ENCODE assay signal across 26 cellular contexts in the genomic region with DNA sequence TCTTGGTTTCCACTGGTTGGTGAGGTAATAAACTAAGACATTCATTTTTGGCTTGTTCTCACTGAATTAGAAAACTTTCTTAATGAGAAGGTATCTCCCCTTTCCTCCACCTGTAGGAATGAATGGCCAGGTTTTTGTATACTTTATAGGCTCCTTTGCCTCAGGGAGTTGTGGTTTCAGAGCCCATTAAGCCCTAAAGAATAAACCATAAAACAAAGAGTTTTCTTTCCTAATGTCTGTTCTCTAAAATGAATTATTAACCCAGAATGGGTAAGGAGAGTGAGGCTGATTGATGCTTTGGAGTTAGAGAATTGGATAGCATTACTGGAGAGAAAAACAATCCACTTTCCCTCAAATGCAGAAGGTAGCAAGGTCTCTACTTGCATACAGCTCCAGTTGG.
"Had no signal": no experiment of that assay in that cellular context is flagged by ENCODE, and none has a peak within 500 bp of the region (broad histone marks: within the 10 kb centered on the region; RNA-seq: fewer than 3 reads in every experiment).

No MANE protein-coding gene starts in this region.

- H3K4me3 Mint-ChIP-seq: activated CD4-positive, alpha-beta T cell treated with anti-CD3 and anti-CD28 coated beads, Interleukin-2, amount 10 ng/mL, durations not matched to agents 24 days and 14 days; brain; dendritic cell treated with granulocyte-macrophage colony-stimulating factor and Interleukin-4, amounts not matched to agents 40 ng/mL and 50 ng/mL, for 4 days; stimulated activated naive B cell treated with anti-CD40 and anti-IgM and Interleukin-4, amounts not matched to agents 10 μg/mL and 1 μg/mL and 100 μg/mL, for 72 hours; T-cell; T-helper 2 cell treated with Interferon-gamma antibody and Interleukin-4, amounts not matched to agents 5 μg/mL and 100 μg/mL, for 36 hours; type B pancreatic cell had no signal

- H3K27me3 Mint-ChIP-seq: activated CD4-positive, alpha-beta T cell treated with anti-CD3 and anti-CD28 coated beads, Interleukin-2, amount 10 ng/mL, durations not matched to agents 24 days and 14 days; brain; dendritic cell treated with granulocyte-macrophage colony-stimulating factor and Interleukin-4, amounts not matched to agents 40 ng/mL and 50 ng/mL, for 4 days; stimulated activated naive B cell treated with anti-CD40 and anti-IgM and Interleukin-4, amounts not matched to agents 10 μg/mL and 1 μg/mL and 100 μg/mL, for 72 hours; T-cell; type B pancreatic cell had no signal

- H3K4me1 ChIP-seq: parathyroid adenoma had no signal

- H3K27ac ChIP-seq: foreskin keratinocyte, parathyroid adenoma, sigmoid colon, thoracic aorta, VCaP had no signal

- ATAC-seq: activated CD4-positive, CD25-positive, alpha-beta regulatory T cell treated with anti-CD3 and anti-CD28 coated beads, Interleukin-2, amount 50 U/mL, for 24 hours; foreskin keratinocyte; left ventricle myocardium superior; stimulated activated naive B cell treated with anti-CD40 and anti-IgM and Interleukin-4, amounts not matched to agents 10 μg/mL and 1 μg/mL and 100 μg/mL, for 72 hours; T-cell had no signal

- H3K27me3 ChIP-seq: foreskin keratinocyte, sigmoid colon had no signal

- H3K9me3 ChIP-seq: sigmoid colon, thoracic aorta had no signal

- DNase-seq: activated CD4-positive, alpha-beta T cell treated with anti-CD3 and anti-CD28 coated beads, Interleukin-2, amount 10 ng/mL, durations not matched to agents 24 days and 14 days; activated CD8-positive, alpha-beta memory T cell treated with anti-CD3 and anti-CD28 coated beads for 24 hours; activated CD8-positive, alpha-beta memory T cell treated with anti-CD3 and anti-CD28 coated beads, Interleukin-2, amount 50 U/mL, for 4 hours; activated gamma-delta T cell; activated naive CD4-positive, alpha-beta T cell treated with anti-CD3 and anti-CD28 coated beads, Interleukin-2, amount 50 U/mL, for 16 hours; aorta; effector CD4-positive, alpha-beta T cell; foreskin keratinocyte; kidney; left ventricle myocardium superior; mammary epithelial cell; nucleus accumbens; sigmoid colon; stimulated activated CD4-positive, alpha-beta T cell treated with anti-CD3 and anti-CD28 coated beads, Interleukin-15, amount 100 ng/mL, for 24 hours; stimulated activated naive B cell treated with anti-CD40 and anti-IgM and Interleukin-4, amounts not matched to agents 10 μg/mL and 1 μg/mL and 100 μg/mL, for 72 hours; T-cell had no signal

- H3K36me3 ChIP-seq: sigmoid colon, thoracic aorta had no signal

- H3K27ac Mint-ChIP-seq: activated CD4-positive, alpha-beta T cell treated with anti-CD3 and anti-CD28 coated beads, Interleukin-2, amount 10 ng/mL, durations not matched to agents 24 days and 14 days; dendritic cell treated with granulocyte-macrophage colony-stimulating factor and Interleukin-4, amounts not matched to agents 40 ng/mL and 50 ng/mL, for 4 days; stimulated activated naive B cell treated with anti-CD40 and anti-IgM and Interleukin-4, amounts not matched to agents 10 μg/mL and 1 μg/mL and 100 μg/mL, for 72 hours; T-cell; T-helper 2 cell treated with Interferon-gamma antibody and Interleukin-4, amounts not matched to agents 5 μg/mL and 100 μg/mL, for 36 hours; type B pancreatic cell had no signal

- FAIRE-seq: endometrium, kidney had no signal

- H3K36me3 Mint-ChIP-seq: stimulated activated naive B cell treated with anti-CD40 and anti-IgM and Interleukin-4, amounts not matched to agents 10 μg/mL and 1 μg/mL and 100 μg/mL, for 72 hours; type B pancreatic cell had no signal

- H3K9me3 Mint-ChIP-seq: activated CD4-positive, alpha-beta T cell treated with anti-CD3 and anti-CD28 coated beads, Interleukin-2, amount 10 ng/mL, durations not matched to agents 24 days and 14 days; brain; dendritic cell treated with granulocyte-macrophage colony-stimulating factor and Interleukin-4, amounts not matched to agents 40 ng/mL and 50 ng/mL, for 4 days; stimulated activated naive B cell treated with anti-CD40 and anti-IgM and Interleukin-4, amounts not matched to agents 10 μg/mL and 1 μg/mL and 100 μg/mL, for 72 hours; T-cell; T-helper 2 cell treated with Interferon-gamma antibody and Interleukin-4, amounts not matched to agents 5 μg/mL and 100 μg/mL, for 36 hours; type B pancreatic cell had no signal

- H3K4me3 ChIP-seq: sigmoid colon, smooth muscle cell, thoracic aorta had no signal
